ENCODE assay signal across 14 cellular contexts in the genomic region with DNA sequence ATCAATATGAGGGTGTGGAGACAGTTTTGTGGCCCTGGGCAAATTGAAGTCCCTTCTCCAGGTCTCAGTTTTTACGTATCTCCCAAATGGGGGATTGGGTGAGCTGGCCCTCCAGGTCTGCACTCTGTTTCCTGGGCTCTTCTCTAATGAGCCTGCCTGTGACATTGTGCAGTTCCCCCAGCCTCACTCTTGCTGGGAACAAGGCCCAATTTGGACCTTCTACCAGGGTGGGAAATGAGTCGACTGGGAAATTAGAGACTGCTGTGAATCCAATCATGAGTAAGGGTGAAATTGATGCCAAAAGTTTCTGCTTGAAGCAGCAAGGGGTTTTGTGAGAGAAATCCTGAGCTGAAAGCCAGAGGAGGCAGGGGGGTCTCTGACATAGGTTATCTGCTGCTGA.
DNase-seq lines count a peak whose midpoint lies in the region; ATAC-seq, FAIRE-seq and TF ChIP-seq lines count a peak whose summit lies in the region.
"Had no signal": no experiment of that assay in that cellular context is flagged by ENCODE, and none has a peak within 500 bp of the region (broad histone marks: within the 10 kb centered on the region; RNA-seq: fewer than 3 reads in every experiment).

No MANE protein-coding gene starts in this region.

- ATAC-seq in heart right ventricle = no peak
- no peak for ATAC-seq in K562
- no peak for ATAC-seq in aorta (ENCODE audit: low FRiP score)
- ATAC-seq in HG02763 (IDR thresholded peaks at IDR 0.05; ENCODE audit: unreplicated experiment) = no peak
- no peak for ATAC-seq in HG02885 (IDR thresholded peaks at IDR 0.05; ENCODE audit: poor library complexity, unreplicated experiment)
- ATAC-seq: stimulated activated memory B cell treated with anti-CD40 and anti-IgM and Interleukin-4, amounts not matched to agents 10 μg/mL and 1 μg/mL and 100 μg/mL, for 72 hours had no signal

- no peak overlapping the region for H3K4me2 ChIP-seq in K562 (ENCODE audit: insufficient read depth, low read length)

- H3K4me1 ChIP-seq in right atrium auricular region (peaks cover 0 to 31% of the 10 kb centered on the region in 2 donors), heart right ventricle (peaks cover 3 to 32% (median 27%) of the 10 kb centered on the region in 9 donors), K562 (replicated peaks in 1 of 2; ENCODE audit: control insufficient read depth in 2 of 2, insufficient read depth in 2 of 2, low read length in 2 of 2) (peaks cover 16 to 19% of the 10 kb centered on the region in 2 experiments), muscle layer of colon (ENCODE audit: insufficient read depth, low read length) (peaks cover 42% of the 10 kb centered on the region), aorta (ENCODE audit: control insufficient read depth in 1 of 2, insufficient read depth in 2 of 2, low read length in 2 of 2) (no peaks in the 10 kb centered on the region)

- H3K27ac ChIP-seq in right atrium auricular region (peak overlapping the region; percentile 35 to 59), heart right ventricle (peak overlapping the region in 2 of 10 donors; percentile 26 to 38), K562 (ENCODE audit: extremely low read depth, low read depth, low read length) (no peak overlapping the region), muscle layer of colon (ENCODE audit: low read depth, low read length) (peak overlapping the region; percentile 14), aorta (ENCODE audit: low read depth in 1 of 2, low read length in 2 of 2) (peak overlapping the region; percentile 14 to 46)
- H3K27ac ChIP-seq: upper lobe of right lung had no signal

- TF ChIP-seq POLR2A in K562 (conservative IDR thresholded peaks at IDR 0.05) = no peak

- no TSS peak for BruUV-seq in K562 (replicated peaks; lab: Mats Ljungman, UMichigan)

- no peaks in the 10 kb centered on the region for H3K9me3 ChIP-seq in right atrium auricular region
- H3K9me3 ChIP-seq in heart right ventricle = no peaks in the 10 kb centered on the region
- no peaks in the 10 kb centered on the region for H3K9me3 ChIP-seq in K562 (replicated peaks; ENCODE audit: control insufficient read depth, insufficient read depth, low read depth, low read length)
- H3K9me3 ChIP-seq in muscle layer of colon (ENCODE audit: low read length) = no peaks in the 10 kb centered on the region
- H3K9me3 ChIP-seq in aorta (ENCODE audit: control insufficient read depth, low read length) = no peaks in the 10 kb centered on the region
- H3K9me3 ChIP-seq: upper lobe of right lung had no signal

- no peaks in the 10 kb centered on the region for H4K20me1 ChIP-seq in K562 (replicated peaks; ENCODE audit: control insufficient read depth, insufficient read depth, low read length)

- no peak for TF ChIP-seq CTCF in right atrium auricular region (IDR thresholded peaks at IDR 0.05)
- no peak for TF ChIP-seq CTCF in heart right ventricle (IDR thresholded peaks at IDR 0.05)
- no peak for TF ChIP-seq CTCF in K562 (IDR thresholded peaks at IDR 0.05 in 2 of 3, conservative IDR thresholded peaks at IDR 0.05 in 1 of 3; ENCODE audit: insufficient read depth in 2 of 3, low read depth in 1 of 3, low read length in 3 of 3)

- DNase-seq in right atrium auricular region (ENCODE audit: low spot score) = no peak
- DNase-seq in heart right ventricle = no peak
- DNase-seq in K562 (ENCODE audit: extremely low read depth in 1 of 4, low spot score in 3 of 4) = no peak
- DNase-seq in aorta = no peak
- no peak for DNase-seq in activated T-cell treated with anti-CD3 and anti-CD28 coated beads, Interleukin-2, amount 50 U/mL, for 48 hours
- DNase-seq: activated naive CD4-positive, alpha-beta T cell treated with Interleukin-2 at 50 U/mL for 16 hours; central memory CD4-positive, alpha-beta T cell; upper lobe of right lung had no signal

- CTCF ChIA-PET in K562 (lab: Yijun Ruan, JAX; ENCODE audit: low intra/inter-chr PET ratio) = no interaction called here

- POLR2A ChIA-PET in K562 (lab: Yijun Ruan, JAX) = interaction anchor here (0.5 to 0.7 kb wide), 2 partner anchors 144 to 238 kb away, joined by 3 to 5 read pairs; no protein-coding TSS in a partner anchor

- H3K9ac ChIP-seq in K562 (ENCODE audit: insufficient read depth in 1 of 2, low read depth in 2 of 2, low read length in 2 of 2) (no peak overlapping the region), muscle layer of colon (ENCODE audit: low read length) (no peak overlapping the region)

- TF ChIP-seq EP300 in K562 (IDR thresholded peaks at IDR 0.05; ENCODE audit: low read length) = no peak

- H2AFZ ChIP-seq in K562 (ENCODE audit: low read depth, low read length) = peak overlapping the region; percentile 59

- peak; percentile 15 for FAIRE-seq in K562 (lab: Jason Lieb, UNC)
- FAIRE-seq: G401.6, GM12892 had no signal

- TF ChIP-seq RAD21 in K562 (CRISPR knock-in tag; conservative IDR thresholded peaks at IDR 0.05 in 1 of 2, IDR thresholded peaks at IDR 0.05 in 1 of 2) = no peak

- peaks cover 4% of the 10 kb centered on the region for H3K9me1 ChIP-seq in K562 (ENCODE audit: control insufficient read depth, insufficient read depth, low read length)

- H3K36me3 ChIP-seq in right atrium auricular region = no peaks in the 10 kb centered on the region
- no peaks in the 10 kb centered on the region for H3K36me3 ChIP-seq in heart right ventricle
- no peaks in the 10 kb centered on the region for H3K36me3 ChIP-seq in K562 (ENCODE audit: control insufficient read depth, insufficient read depth, low read length)
- no peaks in the 10 kb centered on the region for H3K36me3 ChIP-seq in muscle layer of colon (ENCODE audit: insufficient read depth, low read length)
- no peaks in the 10 kb centered on the region for H3K36me3 ChIP-seq in aorta (ENCODE audit: control insufficient read depth in 1 of 2, insufficient read depth in 2 of 2, low read length in 1 of 2)
- H3K36me3 ChIP-seq: upper lobe of right lung had no signal

- in situ Hi-C loops in K562 (cut with MboI) = no loop called here

- intact Hi-C loops in heart right ventricle (cut with DNase I) = loop anchor here in 1 of 10 donors (10.0 kb wide), 1 partner anchor 210 kb away; no protein-coding TSS in a partner anchor
- intact Hi-C loops in K562 (cut with micrococcal nuclease) = loop anchor here (5.0 to 10.0 kb wide), 2 partner anchors 137 to 190 kb away; no protein-coding TSS in a partner anchor
- intact Hi-C loops in aorta (cut with DNase I) = loop anchor here (5.0 to 10.0 kb wide), 2 partner anchors 73 to 220 kb away; partner anchors contain the start of gene KSR1 (in 1 of the 2)

- WGBS in heart right ventricle, 2 donors = 59% methylated on average over 2 of the region's 2 CpGs
- 59% methylated on average over 2 of the region's 2 CpGs for WGBS in K562 (ENCODE audit: insufficient coverage, low coverage, missing lambda C conversion rate)
- 20 to 27% methylated on average over 2 of the region's 2 CpGs for WGBS in aorta, 2 donors

- no peaks in the 10 kb centered on the region for H3K79me2 ChIP-seq in K562 (ENCODE audit: control insufficient read depth, insufficient read depth, low read length)

- H3K4me3 ChIP-seq in right atrium auricular region (no peak overlapping the region), heart right ventricle (no peak overlapping the region), K562 (no peak overlapping the region), muscle layer of colon (ENCODE audit: low read depth in 1 of 2, low read length in 2 of 2) (no peak overlapping the region), aorta (ENCODE audit: low read length in 2 of 2) (no peak overlapping the region)
- H3K4me3 ChIP-seq: upper lobe of right lung had no signal

- H3K27me3 ChIP-seq in right atrium auricular region (no peaks in the 10 kb centered on the region), heart right ventricle (no peaks in the 10 kb centered on the region), K562 (ENCODE audit: control insufficient read depth in 2 of 2, insufficient read depth in 2 of 2, low read length in 2 of 2) (no peaks in the 10 kb centered on the region), muscle layer of colon (ENCODE audit: control insufficient read depth in 1 of 2, insufficient read depth in 2 of 2, low read length in 2 of 2) (no peaks in the 10 kb centered on the region), aorta (ENCODE audit: control insufficient read depth in 1 of 2, insufficient read depth in 2 of 2, low read length in 1 of 2) (no peaks in the 10 kb centered on the region)
- H3K27me3 ChIP-seq: upper lobe of right lung had no signal

TF ChIP-seq in K562, 482 proteins besides CTCF, POLR2A, EP300 and RAD21:
- TF ChIP-seq ZNF780A (CRISPR knock-in tag; IDR thresholded peaks at IDR 0.05) = no peak
- TF ChIP-seq, protein P1, sequence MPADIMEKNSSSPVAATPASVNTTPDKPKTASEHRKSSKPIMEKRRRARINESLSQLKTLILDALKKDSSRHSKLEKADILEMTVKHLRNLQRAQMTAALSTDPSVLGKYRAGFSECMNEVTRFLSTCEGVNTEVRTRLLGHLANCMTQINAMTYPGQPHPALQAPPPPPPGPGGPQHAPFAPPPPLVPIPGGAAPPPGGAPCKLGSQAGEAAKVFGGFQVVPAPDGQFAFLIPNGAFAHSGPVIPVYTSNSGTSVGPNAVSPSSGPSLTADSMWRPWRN (IDR thresholded peaks at IDR 0.05; ENCODE audit: low read depth) = no peak
- TF ChIP-seq E2F3 (CRISPR knock-in tag; IDR thresholded peaks at IDR 0.05) = no peak
- TF ChIP-seq CREB3L1 (IDR thresholded peaks at IDR 0.05; ENCODE audit: borderline replicate concordance, low read depth) = no peak
- TF ChIP-seq SMC3 (conservative IDR thresholded peaks at IDR 0.05; ENCODE audit: insufficient read depth, low read depth, low read length) = no peak
- no peak for TF ChIP-seq CBX5 (IDR thresholded peaks at IDR 0.05; ENCODE audit: borderline replicate concordance, low read depth)
- TF ChIP-seq NR2C2 (CRISPR knock-in tag; IDR thresholded peaks at IDR 0.05) = no peak
- TF ChIP-seq NR2C2 (tag; IDR thresholded peaks at IDR 0.05) = no peak
